In the genomic region with DNA sequence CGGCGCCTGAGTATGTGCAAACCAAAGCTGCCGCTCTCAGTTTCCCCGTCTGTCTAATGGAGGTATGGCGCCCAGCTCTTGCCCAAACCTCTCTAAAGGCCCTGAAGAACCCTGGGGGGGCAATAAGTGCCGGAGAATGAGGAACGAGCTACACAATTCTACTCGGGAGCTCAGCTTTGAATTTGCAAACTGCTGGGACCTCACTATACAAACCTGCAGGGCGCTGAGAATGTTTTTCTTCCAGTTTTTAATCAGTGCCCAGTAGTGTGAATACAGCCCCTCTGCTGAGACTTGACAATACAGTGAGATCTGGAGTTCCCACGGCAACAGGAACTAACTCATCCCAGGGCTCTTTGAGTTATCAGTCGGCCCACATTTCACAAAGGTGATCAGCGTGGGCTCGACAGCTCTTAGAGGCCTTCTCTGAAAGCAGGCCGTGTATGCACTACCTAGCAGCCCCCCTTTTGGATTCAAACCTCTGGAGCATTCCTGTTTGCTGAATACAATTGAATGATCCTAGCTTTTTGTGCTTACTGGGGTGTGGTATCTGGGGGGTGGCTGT, we compare ENCODE assay signal across 8 cellular contexts. TPM values are rescaled to one million over a fixed set of nuclear protein-coding genes. Genes with fewer than 3 reads are reported as not detected.
A peak's percentile ranks its signal among the peaks of the same experiment; 100 is the strongest.
DNase-seq lines count a peak whose midpoint lies in the region; ATAC-seq and TF ChIP-seq lines count a peak whose summit lies in the region.

No MANE protein-coding gene starts in this region.

- POLR2A ChIA-PET in SK-N-SH (lab: Yijun Ruan, JAX), result interaction anchor here (0.9 to 3.9 kb wide), 7 partner anchors 9 to 420 kb away, joined by 3 to 50 read pairs (median 18); no protein-coding TSS in a partner anchor

- no peaks in the 10 kb centered on the region for H3K27me3 Mint-ChIP-seq in activated T-cell treated with anti-CD3 and anti-CD28 coated beads, Interleukin-2, amount 50 U/mL, for 4 hours (ENCODE audit: low read depth)

- peak overlapping the region; percentile 95 for H3K4me2 ChIP-seq in SK-N-SH

- TF ChIP-seq EP300 in SK-N-SH (IDR thresholded peaks at IDR 0.05; ENCODE audit: borderline replicate concordance in 1 of 2, low read depth in 1 of 2, low read length in 1 of 2), result no peak

- peaks cover 32% of the 10 kb centered on the region for H3K4me1 Mint-ChIP-seq in activated T-cell treated with anti-CD3 and anti-CD28 coated beads, Interleukin-2, amount 50 U/mL, for 4 hours (ENCODE audit: low read depth)

- H3K9me3 ChIP-seq in SK-N-SH, result no peaks in the 10 kb centered on the region
- no peaks in the 10 kb centered on the region for H3K9me3 ChIP-seq in neutrophil

- 7% methylated on average over 12 of the region's 14 CpGs for WGBS in SK-N-SH (ENCODE audit: low lambda C conversion rate)

- no peak for TF ChIP-seq POLR2A in erythroblast (IDR thresholded peaks at IDR 0.05; ENCODE audit: low read length)

- TF ChIP-seq CTCF in SK-N-SH (IDR thresholded peaks at IDR 0.05), result no peak
- TF ChIP-seq CTCF in neutrophil (IDR thresholded peaks at IDR 0.05), result no peak

- H4K20me1 ChIP-seq in SK-N-SH (ENCODE audit: insufficient read depth), result no peaks in the 10 kb centered on the region

- peaks cover 29% of the 10 kb centered on the region for H3K36me3 Mint-ChIP-seq in activated T-cell treated with anti-CD3 and anti-CD28 coated beads, Interleukin-2, amount 50 U/mL, for 4 hours (ENCODE audit: insufficient read depth)

- no peak for DNase-seq in activated T-cell treated with anti-CD3 and anti-CD28 coated beads, Interleukin-2, amount 50 U/mL, for 4 hours
- DNase-seq in activated T-cell treated with anti-CD3 and anti-CD28 coated beads, Interleukin-2, amount 50 U/mL, for 1 hour, result no peak
- DNase-seq in SK-N-SH (peak; percentile 46), erythroblast (lab: John Stamatoyannopoulos, UW) (peak; percentile 73 to 86), NCI-H128 (lab: John Stamatoyannopoulos, UW; ENCODE audit: unreplicated experiment) (no peak)

- no peak for ATAC-seq in activated T-cell treated with anti-CD3 and anti-CD28 coated beads, Interleukin-2, amount 50 U/mL, for 4 hours
- ATAC-seq in HG03571 (IDR thresholded peaks at IDR 0.05; ENCODE audit: unreplicated experiment) (no peak), HG03095 (IDR thresholded peaks at IDR 0.05; ENCODE audit: unreplicated experiment) (no peak)

- no peaks in the 10 kb centered on the region for H3K27me3 ChIP-seq in SK-N-SH (ENCODE audit: insufficient read depth)
- no peaks in the 10 kb centered on the region for H3K27me3 ChIP-seq in neutrophil

- H3K79me2 ChIP-seq in SK-N-SH (ENCODE audit: insufficient read depth), result peaks cover 13% of the 10 kb centered on the region; the same call in 1 of the 2 replicates

- peaks cover 4 to 50% of the 10 kb centered on the region in 2 experiments; a peak in 1 of 4 replicates for H3K4me1 ChIP-seq in SK-N-SH (ENCODE audit: control insufficient read depth in 1 of 2, insufficient read depth in 2 of 2, low read depth in 1 of 2, low read length in 1 of 2)
- H3K4me1 ChIP-seq in neutrophil (ENCODE audit: control insufficient read depth in 1 of 2, insufficient read depth in 1 of 2, low read depth in 1 of 2, low read length in 1 of 2), result peaks cover 22 to 26% of the 10 kb centered on the region in 2 experiments

- no peaks in the 10 kb centered on the region for H3K9me3 Mint-ChIP-seq in activated T-cell treated with anti-CD3 and anti-CD28 coated beads, Interleukin-2, amount 50 U/mL, for 4 hours

- H3K4me3 Mint-ChIP-seq in activated T-cell treated with anti-CD3 and anti-CD28 coated beads, Interleukin-2, amount 50 U/mL, for 4 hours, result peak overlapping the region; percentile 90

- H3K4me3 ChIP-seq in SK-N-SH (ENCODE audit: low read depth in 2 of 2, low read length in 1 of 2) (peak overlapping the region; percentile 74 to 77), neutrophil (ENCODE audit: low read depth in 1 of 2, low read length in 1 of 2) (peak overlapping the region; percentile 67 to 91)

- no peaks in the 10 kb centered on the region for H3K9me2 ChIP-seq in SK-N-SH

- peaks cover 26% of the 10 kb centered on the region for H3F3A ChIP-seq in SK-N-SH (replicated peaks; ENCODE audit: insufficient read depth)

- H3K9ac ChIP-seq in SK-N-SH, result peak overlapping the region; percentile 91

- H3K36me3 ChIP-seq in SK-N-SH (replicated peaks in 1 of 2; ENCODE audit: control insufficient read depth in 1 of 2, insufficient read depth in 2 of 2, low read length in 1 of 2), result peaks cover 19 to 47% of the 10 kb centered on the region in 2 experiments
- H3K36me3 ChIP-seq in neutrophil, result peaks cover 30% of the 10 kb centered on the region

- CTCF ChIA-PET in SK-N-SH (lab: Yijun Ruan, JAX), result interaction anchor here (0.8 to 15.4 kb wide), 7 partner anchors 9 to 61 kb away, joined by 3 to 163 read pairs (median 6); no protein-coding TSS in a partner anchor

- TF ChIP-seq RAD21 in SK-N-SH (IDR thresholded peaks at IDR 0.05; ENCODE audit: low read length), result no peak

- H3K27ac ChIP-seq in SK-N-SH (ENCODE audit: low read depth in 2 of 2, low read length in 1 of 2) (peak overlapping the region; percentile 83 to 89), neutrophil (peak overlapping the region; percentile 94)

- H2AFZ ChIP-seq in SK-N-SH (ENCODE audit: low read depth), result peak overlapping the region; percentile 94

TF ChIP-seq in SK-N-SH, 30 proteins besides CTCF, POLR2A, EP300 and RAD21:
- TF ChIP-seq TAF1 (IDR thresholded peaks at IDR 0.05; ENCODE audit: borderline replicate concordance, low read depth, low read length) (0 out of 2 replicates have a peak, but pooled peaks have one; percentile 3), MXI1 (IDR thresholded peaks at IDR 0.05; ENCODE audit: low read depth, low read length) (peak; percentile 19; the same call in 1 of the 2 replicates), RFX5 (IDR thresholded peaks at IDR 0.05; ENCODE audit: low read length) (no peak), NFIC (IDR thresholded peaks at IDR 0.05; ENCODE audit: borderline replicate concordance) (no peak), MEF2A (IDR thresholded peaks at IDR 0.05; ENCODE audit: borderline replicate concordance, low read depth) (no peak), FOXM1 (IDR thresholded peaks at IDR 0.05; ENCODE audit: low read depth) (no peak)

RNA-seq across cellular contexts. Expression of a gene that starts 41.7 kb away (rescaled TPM):
- 1 to 10 TPM; 1.8 to 3.6 (median 2.2) TPM for total RNA-seq in activated T-cell treated with anti-CD3 and anti-CD28 coated beads, Interleukin-2, amount 50 U/mL, for 4 hours
- 14.9 and 16.9 TPM in 2 replicates for polyA plus RNA-seq in SK-N-SH (2012; rRNA removed)
- polyA plus RNA-seq in SK-N-SH (2012; cell fraction: cytosol; rRNA removed), result 6.7 and 9.5 TPM in 2 replicates
- 10.4 and 10.6 TPM in 2 replicates for polyA plus RNA-seq in SK-N-SH (2012; cell fraction: nucleus; rRNA removed)

RNA-seq across cellular contexts. Expression of a gene that starts 41.9 kb away (rescaled TPM):
- 10 to 100 TPM; 29.4 to 57.2 (median 49.5) TPM for total RNA-seq in activated T-cell treated with anti-CD3 and anti-CD28 coated beads, Interleukin-2, amount 50 U/mL, for 4 hours
- 6.6 and 10.5 TPM in 2 replicates for polyA plus RNA-seq in SK-N-SH (2012; rRNA removed)
- 1.1 and 1.5 TPM in 2 replicates for polyA plus RNA-seq in SK-N-SH (2012; cell fraction: cytosol; rRNA removed)
- 60.0 and 87.2 TPM in 2 replicates for polyA plus RNA-seq in SK-N-SH (2012; cell fraction: nucleus; rRNA removed)

Comparison
In these comparisons a context has a peak if more than half of its experiments do, and no peak if none do; other contexts are left out.
1. DNase-seq: peak in SK-N-SH (single experiment) and erythroblast (2 of 2); none in activated T-cell treated with anti-CD3 and anti-CD28 coated beads, Interleukin-2, amount 50 U/mL, for 4 hours (single experiment), activated T-cell treated with anti-CD3 and anti-CD28 coated beads, Interleukin-2, amount 50 U/mL, for 1 hour (single experiment) and NCI-H128 (single experiment).